Comparison of ENCODE assay signal across 27 cellular contexts in the genomic region with DNA sequence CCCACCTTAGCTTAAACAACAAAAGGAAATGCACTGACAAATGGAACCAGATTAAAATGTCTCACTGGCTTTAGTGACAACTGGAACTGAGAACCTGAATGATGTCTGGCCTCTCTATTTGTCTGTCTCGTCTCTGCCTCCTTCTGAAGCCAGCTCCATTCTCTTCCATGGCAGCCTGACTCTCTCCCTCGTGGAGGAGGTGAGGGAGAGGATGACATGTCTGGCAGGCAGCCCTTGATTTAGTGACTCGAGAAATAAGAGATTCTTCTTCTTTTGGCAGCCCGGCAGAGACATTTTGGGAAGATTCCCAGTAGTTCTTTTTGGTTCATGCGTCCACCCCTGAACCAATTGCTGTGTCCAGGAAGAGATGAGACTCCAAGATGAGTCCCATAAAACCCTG.
DNase-seq lines count a peak whose midpoint lies in the region; ATAC-seq and TF ChIP-seq lines count a peak whose summit lies in the region.
"Had no signal": no experiment of that assay in that cellular context is flagged by ENCODE, and none has a peak within 500 bp of the region (broad histone marks: within the 10 kb centered on the region; RNA-seq: fewer than 3 reads in every experiment).

No MANE protein-coding gene starts in this region.

- no peak overlapping the region for H3K23ac ChIP-seq in IMR-90 (ENCODE audit: low read depth, low read length)

- H3K4me1 ChIP-seq in IMR-90 (ENCODE audit: control insufficient read depth, insufficient read depth, low read length) (peaks cover 2% of the 10 kb centered on the region; the same call in 1 of the 2 replicates), mammary epithelial cell (ENCODE audit: insufficient read depth, low read length) (peaks cover 21% of the 10 kb centered on the region), neural progenitor cell (peaks cover 20% of the 10 kb centered on the region), left ventricle myocardium inferior (no peaks in the 10 kb centered on the region)
- H3K4me1 ChIP-seq: BLaER1 treated with 17β-estradiol and CSF1 and Interleukin-3, amounts not matched to agents 10 nM and 100 nM; heart left ventricle; upper lobe of right lung had no signal

- no peak overlapping the region for H3K4me3 Mint-ChIP-seq in neural progenitor cell
- no peak overlapping the region for H3K4me3 Mint-ChIP-seq in activated T-cell treated with anti-CD3 and anti-CD28 coated beads, Interleukin-2, amount 50 U/mL, for 72 hours
- H3K4me3 Mint-ChIP-seq: activated CD8-positive, alpha-beta memory T cell treated with anti-CD3 and anti-CD28 coated beads, Interleukin-2, amount 10 ng/mL, durations not matched to agents 7 days and 5 days; WTC11 had no signal

- intact Hi-C loops in IMR-90 (cut with micrococcal nuclease) (no loop called here), mammary epithelial cell (cut with micrococcal nuclease) (no loop called here), left ventricle myocardium inferior (cut with micrococcal nuclease) (no loop called here)

- H3K9me1 ChIP-seq in IMR-90 (ENCODE audit: insufficient read depth, low read length) = no peaks in the 10 kb centered on the region

- H3K36me3 ChIP-seq in IMR-90 (ENCODE audit: control insufficient read depth, insufficient read depth, low read length) (no peaks in the 10 kb centered on the region), mammary epithelial cell (ENCODE audit: insufficient read depth, low read length) (no peaks in the 10 kb centered on the region), neural progenitor cell (no peaks in the 10 kb centered on the region), left ventricle myocardium inferior (no peaks in the 10 kb centered on the region)
- H3K36me3 ChIP-seq: BLaER1 treated with 17β-estradiol and CSF1 and Interleukin-3, amounts not matched to agents 10 nM and 100 nM; brain microvascular endothelial cell; heart left ventricle; neutrophil; upper lobe of right lung had no signal

- H3K4me1 Mint-ChIP-seq in neural progenitor cell = peaks cover 10% of the 10 kb centered on the region
- H3K4me1 Mint-ChIP-seq in activated T-cell treated with anti-CD3 and anti-CD28 coated beads, Interleukin-2, amount 50 U/mL, for 72 hours (ENCODE audit: low read depth) = no peaks in the 10 kb centered on the region
- H3K4me1 Mint-ChIP-seq: activated CD8-positive, alpha-beta memory T cell treated with anti-CD3 and anti-CD28 coated beads, Interleukin-2, amount 10 ng/mL, durations not matched to agents 7 days and 5 days had no signal

- peak overlapping the region in 1 of 2 experiments; percentile 34; a peak in 2 of 4 replicates for H4K8ac ChIP-seq in IMR-90 (ENCODE audit: low read depth in 2 of 2, low read length in 2 of 2)

- no peaks in the 10 kb centered on the region for H4K20me1 ChIP-seq in IMR-90 (ENCODE audit: insufficient read depth, low read length)
- H4K20me1 ChIP-seq in mammary epithelial cell (ENCODE audit: insufficient read depth, low read length) = no peaks in the 10 kb centered on the region
- no peaks in the 10 kb centered on the region for H4K20me1 ChIP-seq in neural progenitor cell (ENCODE audit: low read depth)
- H4K20me1 ChIP-seq: BLaER1 treated with 17β-estradiol and CSF1 and Interleukin-3, amounts not matched to agents 10 nM and 100 nM had no signal

- H2AFZ ChIP-seq in IMR-90 (replicated peaks; ENCODE audit: low read length, poor library complexity) (peak overlapping the region; percentile 9), mammary epithelial cell (ENCODE audit: low read depth, low read length) (peak overlapping the region; percentile 85), neural progenitor cell (replicated peaks) (peak overlapping the region; percentile 8)

- no peak for ATAC-seq in IMR-90 (ENCODE audit: low read depth)
- no peak for ATAC-seq in activated CD4-positive, CD25-positive, alpha-beta regulatory T cell treated with anti-CD3 and anti-CD28 coated beads, Interleukin-2, amount 50 U/mL, for 24 hours
- no peak for ATAC-seq in activated T-cell treated with anti-CD3 and anti-CD28 coated beads, Interleukin-2, amount 50 U/mL, for 72 hours (replicated peaks in 1 of 2)
- no peak for ATAC-seq in HG03354 (IDR thresholded peaks at IDR 0.05; ENCODE audit: poor library complexity, severe bottlenecking, unreplicated experiment)
- ATAC-seq: activated CD8-positive, alpha-beta memory T cell treated with anti-CD3 and anti-CD28 coated beads, Interleukin-2, amount 10 ng/mL, durations not matched to agents 7 days and 5 days; foreskin keratinocyte; heart left ventricle; Panc1; upper lobe of right lung had no signal

- TF ChIP-seq CTCF in IMR-90 (conservative IDR thresholded peaks at IDR 0.05; ENCODE audit: low read depth, low read length) (no peak), mammary epithelial cell (conservative IDR thresholded peaks at IDR 0.05 in 1 of 2, IDR thresholded peaks at IDR 0.05 in 1 of 2; ENCODE audit: extremely low read depth in 1 of 2, insufficient read depth in 1 of 2, low read depth in 1 of 2, low read length in 2 of 2) (no peak), neural progenitor cell (IDR thresholded peaks at IDR 0.05) (no peak), left ventricle myocardium inferior (IDR thresholded peaks at IDR 0.05; ENCODE audit: borderline replicate concordance) (no peak)

- DNase-seq in ACHN (peak; percentile 2), IMR-90 (no peak), mammary epithelial cell (no peak), neural progenitor cell (ENCODE audit: low spot score) (no peak), left ventricle myocardium inferior (no peak)
- DNase-seq in activated T-cell treated with anti-CD3 and anti-CD28 coated beads, Interleukin-2, amount 50 U/mL, for 72 hours = no peak
- DNase-seq: activated CD8-positive, alpha-beta memory T cell treated with anti-CD3 and anti-CD28 coated beads, Interleukin-2, amount 10 ng/mL, durations not matched to agents 7 days and 5 days; activated naive CD4-positive, alpha-beta T cell; activated T-cell treated with anti-CD3 and anti-CD28 coated beads, Interleukin-2, amount 50 U/mL, for 48 hours; brain microvascular endothelial cell; COR-L47; effector memory CD4-positive, alpha-beta T cell; erythroblast; foreskin keratinocyte; HCEC 1CT; heart left ventricle; NCI-H524; SHP77 treated with DMSO at 0.1 percent for 48 hours; upper lobe of right lung had no signal

- H2BK120ac ChIP-seq in IMR-90 (ENCODE audit: low read depth, low read length) = no peak overlapping the region; the same call in 1 of the 2 replicates

- no peaks in the 10 kb centered on the region for H3K27me3 ChIP-seq in IMR-90 (ENCODE audit: control insufficient read depth, insufficient read depth, low read length)
- H3K27me3 ChIP-seq in mammary epithelial cell (ENCODE audit: insufficient read depth, low read length) = no peaks in the 10 kb centered on the region
- H3K27me3 ChIP-seq in neural progenitor cell = no peaks in the 10 kb centered on the region
- H3K27me3 ChIP-seq in left ventricle myocardium inferior (ENCODE audit: low read depth) = no peaks in the 10 kb centered on the region
- H3K27me3 ChIP-seq: BLaER1 treated with 17β-estradiol and CSF1 and Interleukin-3, amounts not matched to agents 10 nM and 100 nM; brain microvascular endothelial cell; foreskin keratinocyte; neutrophil; upper lobe of right lung had no signal

- H2AK9ac ChIP-seq in IMR-90 (replicated peaks; ENCODE audit: low read depth, low read length, poor library complexity) = no peak overlapping the region

- no peak for TF ChIP-seq RAD21 in IMR-90 (IDR thresholded peaks at IDR 0.05; ENCODE audit: low read length)

- no peaks in the 10 kb centered on the region for H3K36me3 Mint-ChIP-seq in neural progenitor cell
- no peaks in the 10 kb centered on the region for H3K36me3 Mint-ChIP-seq in activated T-cell treated with anti-CD3 and anti-CD28 coated beads, Interleukin-2, amount 50 U/mL, for 72 hours (ENCODE audit: insufficient read depth in 2 of 2)
- H3K36me3 Mint-ChIP-seq: activated CD8-positive, alpha-beta memory T cell treated with anti-CD3 and anti-CD28 coated beads, Interleukin-2, amount 10 ng/mL, durations not matched to agents 7 days and 5 days; WTC11 had no signal

- H3K18ac ChIP-seq in IMR-90 (ENCODE audit: low read depth, low read length) = no peak overlapping the region

- CTCF ChIA-PET in IMR-90 (lab: Yijun Ruan, JAX) (interaction anchor here (0.6 to 0.7 kb wide), 3 partner anchors 27 to 160 kb away, joined by 3 to 4 read pairs (median 4); no protein-coding TSS in a partner anchor), mammary epithelial cell (lab: Charles Lee; ENCODE audit: low non-redundant PET) (no interaction called here)

- no peak overlapping the region for H4K91ac ChIP-seq in IMR-90 (ENCODE audit: insufficient read depth, low read depth, low read length)

- no peak overlapping the region for H3K4me3 ChIP-seq in IMR-90 (ENCODE audit: insufficient read depth, low read depth, low read length)
- H3K4me3 ChIP-seq in mammary epithelial cell (replicated peaks in 1 of 3; ENCODE audit: insufficient read depth in 1 of 3, low read depth in 2 of 3, low read length in 3 of 3) = no peak overlapping the region
- no peak overlapping the region for H3K4me3 ChIP-seq in neural progenitor cell
- H3K4me3 ChIP-seq in left ventricle myocardium inferior = no peak overlapping the region
- H3K4me3 ChIP-seq: BLaER1 treated with 17β-estradiol and CSF1 and Interleukin-3, amounts not matched to agents 10 nM and 100 nM; heart left ventricle; lung; upper lobe of right lung had no signal

- POLR2A ChIA-PET in IMR-90 (lab: Charles Lee; ENCODE audit: unreplicated experiment) = no interaction called here

- H3F3A ChIP-seq in neural progenitor cell (ENCODE audit: low read depth) = peaks cover 20% of the 10 kb centered on the region

- H2BK20ac ChIP-seq in IMR-90 (ENCODE audit: low read depth, low read length) = no peak overlapping the region

- no peak overlapping the region for H2AK5ac ChIP-seq in IMR-90 (ENCODE audit: low read depth, low read length)

- H3K27me3 Mint-ChIP-seq in neural progenitor cell (ENCODE audit: insufficient read depth, low read depth) = peaks cover 5% of the 10 kb centered on the region
- peaks cover 8% of the 10 kb centered on the region for H3K27me3 Mint-ChIP-seq in activated T-cell treated with anti-CD3 and anti-CD28 coated beads, Interleukin-2, amount 50 U/mL, for 72 hours (ENCODE audit: low read depth)

- H3K56ac ChIP-seq in IMR-90 (ENCODE audit: extremely low read depth, insufficient read depth, low read length) = no peak overlapping the region

- no peak overlapping the region for H4K5ac ChIP-seq in IMR-90 (ENCODE audit: low read depth, low read length)

- H3K4ac ChIP-seq in IMR-90 (ENCODE audit: low read depth, low read length) = no peak overlapping the region

- H3K9me3 ChIP-seq in IMR-90 (ENCODE audit: control insufficient read depth, insufficient read depth, low read length) = no peaks in the 10 kb centered on the region
- H3K9me3 ChIP-seq in mammary epithelial cell (replicated peaks; ENCODE audit: insufficient read depth, low read length) = no peaks in the 10 kb centered on the region
- H3K9me3 ChIP-seq in neural progenitor cell (ENCODE audit: low read depth) = no peaks in the 10 kb centered on the region
- H3K9me3 ChIP-seq in left ventricle myocardium inferior (replicated peaks) = no peaks in the 10 kb centered on the region
- H3K9me3 ChIP-seq: BLaER1 treated with 17β-estradiol and CSF1 and Interleukin-3, amounts not matched to agents 10 nM and 100 nM; heart left ventricle; neutrophil; upper lobe of right lung had no signal

- no peak overlapping the region for H2BK5ac ChIP-seq in IMR-90 (ENCODE audit: low read depth, low read length, poor library complexity, severe bottlenecking)

- H3K27ac ChIP-seq in IMR-90 (ENCODE audit: insufficient read depth, low read length) (no peak overlapping the region), mammary epithelial cell (ENCODE audit: insufficient read depth, low read depth, low read length) (no peak overlapping the region), neural progenitor cell (no peak overlapping the region), left ventricle myocardium inferior (replicated peaks) (no peak overlapping the region)
- H3K27ac ChIP-seq: BLaER1 treated with 17β-estradiol and CSF1 and Interleukin-3, amounts not matched to agents 10 nM and 100 nM; brain microvascular endothelial cell; foreskin keratinocyte; heart left ventricle; KMS-11; neutrophil; upper lobe of right lung had no signal

- no peaks in the 10 kb centered on the region for H3K79me1 ChIP-seq in IMR-90 (ENCODE audit: low read depth in 1 of 2, low read length in 2 of 2)

- no peaks in the 10 kb centered on the region for H3K9me3 Mint-ChIP-seq in neural progenitor cell
- no peaks in the 10 kb centered on the region for H3K9me3 Mint-ChIP-seq in activated T-cell treated with anti-CD3 and anti-CD28 coated beads, Interleukin-2, amount 50 U/mL, for 72 hours

- 43% methylated on average over 3 of the region's 5 CpGs; no CpG with 5 or more reads in 1 of the 2 experiments for WGBS in IMR-90 (ENCODE audit: extremely low coverage in 2 of 2, insufficient read length in 1 of 2), 2 experiments
- 30% methylated on average over 5 of the region's 5 CpGs for WGBS in mammary epithelial cell (ENCODE audit: low coverage, missing lambda C conversion rate)

- in situ Hi-C loops in ACHN (cut with HindIII; ENCODE audit: low pct_ligation_motif_present, low pct_unique_long_range_greater_than_20kb, low sequenced_read_pairs) (no loop called here), IMR-90 (cut with MboI; ENCODE audit: low sequenced_read_pairs) (no loop called here), mammary epithelial cell (cut with MboI; ENCODE audit: low sequenced_read_pairs in 2 of 2) (no loop called here)

- H2BK15ac ChIP-seq in IMR-90 (ENCODE audit: low read depth, low read length) = no peak overlapping the region

- no peaks in the 10 kb centered on the region for H3K79me2 ChIP-seq in mammary epithelial cell (ENCODE audit: insufficient read depth, low read length)
- no peaks in the 10 kb centered on the region for H3K79me2 ChIP-seq in neural progenitor cell (ENCODE audit: low read depth)

- no peak for TF ChIP-seq POLR2A in IMR-90 (IDR thresholded peaks at IDR 0.05; ENCODE audit: low read depth, low read length)

- BruUV-seq in IMR-90 (replicated peaks; lab: Mats Ljungman, UMichigan) = no TSS peak
- BruUV-seq in mammary epithelial cell (replicated peaks; lab: Mats Ljungman, UMichigan) = no TSS peak

- H3K9ac ChIP-seq in IMR-90 (ENCODE audit: low read depth, low read length) (no peak overlapping the region), mammary epithelial cell (ENCODE audit: insufficient read depth, low read length) (no peak overlapping the region), neural progenitor cell (no peak overlapping the region)
- H3K9ac ChIP-seq: BLaER1 treated with 17β-estradiol and CSF1 and Interleukin-3, amounts not matched to agents 10 nM and 100 nM; KMS-11 had no signal

- H3K14ac ChIP-seq in IMR-90 (replicated peaks; ENCODE audit: low read depth, low read length) = no peak overlapping the region; the same call in 1 of the 2 replicates

- peak overlapping the region; percentile 88 for H3K4me2 ChIP-seq in IMR-90 (ENCODE audit: low read depth, low read length)
- H3K4me2 ChIP-seq in mammary epithelial cell (ENCODE audit: insufficient read depth, low read depth, low read length) = peak overlapping the region; percentile 33
- H3K4me2 ChIP-seq in neural progenitor cell = peak overlapping the region; percentile 30
- H3K4me2 ChIP-seq: BLaER1 treated with 17β-estradiol and CSF1 and Interleukin-3, amounts not matched to agents 10 nM and 100 nM; KMS-11 had no signal

- no peak overlapping the region for H3K27ac Mint-ChIP-seq in neural progenitor cell
- H3K27ac Mint-ChIP-seq in activated T-cell treated with anti-CD3 and anti-CD28 coated beads, Interleukin-2, amount 50 U/mL, for 72 hours = no peak overlapping the region
- H3K27ac Mint-ChIP-seq: activated CD8-positive, alpha-beta memory T cell treated with anti-CD3 and anti-CD28 coated beads, Interleukin-2, amount 10 ng/mL, durations not matched to agents 7 days and 5 days; WTC11 had no signal

- dilution Hi-C loops in IMR-90 (cut with HindIII; ENCODE audit: low sequenced_read_pairs, unreplicated experiment) (no loop called here), mammary epithelial cell (cut with HindIII; ENCODE audit: low sequenced_read_pairs) (no loop called here)

Comparison
In these comparisons a context has a peak if more than half of its experiments do, and no peak if none do; other contexts are left out.
1. H2AFZ ChIP-seq: peak in every context shown above with its lines; median percentile 85 in mammary epithelial cell; 9 in IMR-90; 8 in neural progenitor cell.
2. H3K4me2 ChIP-seq: peak in every context shown above with its lines; median percentile 88 in IMR-90; 33 in mammary epithelial cell; 30 in neural progenitor cell.